Comparison of ENCODE assay signal across 18 cellular contexts in genomic region chr20:32165836-32166545, GRCh38. TPM values are rescaled to one million over a fixed set of nuclear protein-coding genes. Genes with fewer than 3 reads are reported as not detected.
DNase-seq lines count a peak whose midpoint lies in the region; ATAC-seq and TF ChIP-seq lines count a peak whose summit lies in the region.
"Had no signal": no experiment of that assay in that cellular context is flagged by ENCODE, and none has a peak within 500 bp of the region (broad histone marks: within the 10 kb centered on the region; RNA-seq: fewer than 3 reads in every experiment).

No MANE protein-coding gene starts in this region.

- intact Hi-C loops in left cardiac atrium (cut with DNase I) = no loop called here
- intact Hi-C loops in Right ventricle myocardium inferior (cut with DNase I) = no loop called here
- intact Hi-C loops in left colon (cut with DNase I, micrococcal nuclease) = no loop called here
- intact Hi-C loops in uterus (cut with DNase I; ENCODE audit: low total_unique reads) = no loop called here

- H3K36me3 ChIP-seq in uterus = no peaks in the 10 kb centered on the region

- no peaks in the 10 kb centered on the region for H3K9me3 ChIP-seq in uterus

- TF ChIP-seq POLR2A in uterus (IDR thresholded peaks at IDR 0.05) = no peak

- H3K4me3 ChIP-seq in uterus = no peak overlapping the region

- peak; percentile 8 to 23 for ATAC-seq in left cardiac atrium
- no peak for ATAC-seq in Right ventricle myocardium inferior
- ATAC-seq in left colon = peak; percentile 17
- ATAC-seq in HG03565 (IDR thresholded peaks at IDR 0.05; ENCODE audit: unreplicated experiment) = no peak
- ATAC-seq: naive thymus-derived CD8-positive, alpha-beta T cell had no signal

- peak overlapping the region; percentile 70 to 72 for H3K27ac ChIP-seq in uterus
- H3K27ac ChIP-seq: HL-60, VCaP had no signal

- no peaks in the 10 kb centered on the region for H3K4me1 ChIP-seq in uterus

- H3K27me3 ChIP-seq in uterus = no peaks in the 10 kb centered on the region

- TF ChIP-seq CTCF in uterus (IDR thresholded peaks at IDR 0.05) = no peak

- DNase-seq in left cardiac atrium (no peak), Right ventricle myocardium inferior (ENCODE audit: missing footprints) (no peak), left colon (no peak), uterus (peak; percentile 46 to 69), Ammon's horn (ENCODE audit: low spot score) (no peak)
- DNase-seq: activated CD4-positive, alpha-beta T cell treated with anti-CD3 and anti-CD28 coated beads, Interleukin-2, amount 50 U/mL, for 4 hours; activated naive CD8-positive, alpha-beta T cell treated with anti-CD3 and anti-CD28 coated beads for 36 hours; activated T-cell treated with anti-CD3 and anti-CD28 coated beads, Interleukin-2, amount 50 U/mL, for 48 hours; DMS79; effector CD8-positive, alpha-beta T cell; immature natural killer cell; naive thymus-derived CD8-positive, alpha-beta T cell; NCI-H2029 treated with DMSO at 0.1 percent for 48 hours; NCI-H510A; SHP77 treated with DMSO at 0.1 percent for 48 hours had no signal

RNA-seq across cellular contexts. Expression of gene PLAGL2, which starts 41.6 kb away (rescaled TPM):
- total RNA-seq in left cardiac atrium (1 to 10 TPM; 6.9 to 8.0 TPM), Right ventricle myocardium inferior (6.0 TPM), left colon (10 to 100 TPM; 13.4 to 28.0 TPM), uterus (10 to 100 TPM in 1 of 4 donors, 1 to 10 TPM in 3; 2.3 to 15.0 (median 4.9) TPM)

RNA-seq across cellular contexts. Expression of gene POFUT1, which starts 41.7 kb away (rescaled TPM):
- total RNA-seq in left cardiac atrium = 10 to 100 TPM; 25.5 to 28.6 TPM
- 24.5 TPM for total RNA-seq in Right ventricle myocardium inferior
- total RNA-seq in left colon = 10 to 100 TPM; 36.6 to 63.2 TPM
- 10 to 100 TPM; 11.2 to 47.1 (median 23.3) TPM for total RNA-seq in uterus

RNA-seq across cellular contexts. Expression of gene TM9SF4, which starts 56.5 kb away (rescaled TPM):
- total RNA-seq in left cardiac atrium (10 to 100 TPM; 31.2 to 37.8 TPM), Right ventricle myocardium inferior (25.3 TPM), left colon (10 to 100 TPM; 62.2 to 78.5 TPM), uterus (10 to 100 TPM; 15.9 to 49.0 (median 28.1) TPM)

Comparison
In these comparisons a context has a peak if more than half of its experiments do, and no peak if none do; other contexts are left out.
1. ATAC-seq: peak in left cardiac atrium (2 of 2) and left colon (single experiment); none in Right ventricle myocardium inferior (single experiment) and HG03565 (single experiment).
2. DNase-seq: peak in uterus (2 of 2); none in left cardiac atrium (single experiment), Right ventricle myocardium inferior (single experiment), left colon (0 of 2) and Ammon's horn (single experiment).